ENCODE assay signal across 8 cellular contexts in the genomic region with DNA sequence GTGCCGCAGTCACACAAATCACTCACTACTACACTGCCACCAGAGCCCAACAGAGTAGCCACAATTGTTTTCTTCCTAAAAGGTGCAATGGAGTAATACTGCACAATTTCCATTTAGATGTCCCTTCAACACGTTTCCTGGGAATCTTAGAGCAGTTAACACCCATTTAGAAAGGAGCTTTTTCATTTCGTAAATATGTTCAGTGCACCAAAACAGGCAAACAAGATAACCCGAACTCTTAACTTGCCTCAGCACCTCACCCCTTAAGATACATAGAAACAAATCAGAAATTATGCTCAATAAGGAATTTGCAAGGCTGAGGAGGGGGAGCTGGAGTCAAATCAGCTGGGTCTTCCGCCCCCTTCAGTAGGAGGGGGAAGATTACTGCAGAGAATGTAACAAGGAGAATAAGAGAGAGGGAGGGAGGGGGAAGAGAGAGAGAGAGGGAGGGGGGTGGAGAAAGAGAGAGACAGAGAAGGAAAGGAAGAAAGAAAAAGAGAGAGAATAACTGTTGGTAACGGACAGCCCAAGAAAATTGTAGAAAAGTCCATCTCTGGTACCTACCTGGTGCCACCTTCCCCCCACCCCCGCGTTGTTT.
DNase-seq lines count a peak whose midpoint lies in the region; ATAC-seq and TF ChIP-seq lines count a peak whose summit lies in the region.

No MANE protein-coding gene starts in this region.

- no peaks in the 10 kb centered on the region for H3K36me3 Mint-ChIP-seq in activated CD8-positive, alpha-beta T cell treated with anti-CD3 and anti-CD28 coated beads for 36 hours (ENCODE audit: low read depth)

- H3K27me3 Mint-ChIP-seq in activated CD8-positive, alpha-beta T cell treated with anti-CD3 and anti-CD28 coated beads for 36 hours: no peaks in the 10 kb centered on the region

- H3K27me3 ChIP-seq in hepatocyte (no peaks in the 10 kb centered on the region), skeletal muscle tissue (ENCODE audit: control insufficient read depth in 3 of 3, insufficient read depth in 3 of 3, low read length in 3 of 3) (no peaks in the 10 kb centered on the region)

- peak overlapping the region; percentile 75 to 93 (median 90) for H3K9ac ChIP-seq in skeletal muscle tissue (ENCODE audit: low read depth in 1 of 3, low read length in 3 of 3)

- H3K27ac ChIP-seq in hepatocyte (peak overlapping the region; percentile 72), skeletal muscle tissue (ENCODE audit: low read depth, low read length) (peak overlapping the region; percentile 84)

- no peaks in the 10 kb centered on the region for H3K9me3 Mint-ChIP-seq in activated CD8-positive, alpha-beta T cell treated with anti-CD3 and anti-CD28 coated beads for 36 hours

- POLR2A ChIA-PET in activated CD8-positive, alpha-beta T cell treated with anti-CD3 and anti-CD28 coated beads for 36 hours (lab: Charles Lee): interaction anchor here (1.0 to 2.6 kb wide), 8 partner anchors 9 to 1723 kb away, joined by 3 to 26 read pairs (median 4); a partner anchor contains a TSS

- intact Hi-C loops in activated CD8-positive, alpha-beta T cell treated with anti-CD3 and anti-CD28 coated beads for 36 hours (cut with micrococcal nuclease): loop anchor here (1.0 to 10.0 kb wide), 4 partner anchors 48 to 336 kb away; no protein-coding TSS in a partner anchor

- peak overlapping the region; percentile 78 for H3K4me2 ChIP-seq in hepatocyte

- CTCF ChIA-PET in activated CD8-positive, alpha-beta T cell treated with anti-CD3 and anti-CD28 coated beads for 36 hours (lab: Charles Lee): interaction anchor here (0.8 to 4.5 kb wide), 30 partner anchors 7 to 340 kb away, joined by 3 to 61 read pairs (median 6); no protein-coding TSS in a partner anchor

- no peaks in the 10 kb centered on the region for H3K9me3 ChIP-seq in hepatocyte (ENCODE audit: low read depth)
- no peaks in the 10 kb centered on the region for H3K9me3 ChIP-seq in skeletal muscle tissue (ENCODE audit: control insufficient read depth in 3 of 3, low read length in 3 of 3)

- peak; percentile 40 for DNase-seq in NCI-H2107 treated with DMSO at 0.1 percent for 48 hours (lab: John Stamatoyannopoulos, UW; ENCODE audit: unreplicated experiment)
- DNase-seq in NCI-H2107 (lab: John Stamatoyannopoulos, UW): no peak
- DNase-seq in activated CD8-positive, alpha-beta T cell treated with anti-CD3 and anti-CD28 coated beads for 36 hours: no peak
- no peak for DNase-seq in hepatocyte (ENCODE audit: low spot score)
- no peak for DNase-seq in A172 (ENCODE audit: low spot score)
- no peak for DNase-seq in activated CD8-positive, alpha-beta memory T cell treated with anti-CD3 and anti-CD28 coated beads, Interleukin-2, amount 50 U/mL, for 48 hours
- DNase-seq in NCI-H2196 treated with DMSO at 0.1 percent for 48 hours (lab: John Stamatoyannopoulos, UW; ENCODE audit: unreplicated experiment): no peak

- peak overlapping the region; percentile 30 for H3K4me3 ChIP-seq in hepatocyte
- peak overlapping the region; percentile 82 to 93 (median 91) for H3K4me3 ChIP-seq in skeletal muscle tissue (ENCODE audit: low read length in 3 of 3)

- no peaks in the 10 kb centered on the region for H3K79me2 ChIP-seq in hepatocyte

- H4K20me1 ChIP-seq in hepatocyte (ENCODE audit: insufficient read depth, poor library complexity, severe bottlenecking): no peaks in the 10 kb centered on the region

- no peak for ATAC-seq in activated CD8-positive, alpha-beta T cell treated with anti-CD3 and anti-CD28 coated beads for 36 hours

- no peak for TF ChIP-seq CTCF in activated CD8-positive, alpha-beta T cell treated with anti-CD3 and anti-CD28 coated beads for 36 hours (IDR thresholded peaks at IDR 0.05)
- TF ChIP-seq CTCF in hepatocyte (IDR thresholded peaks at IDR 0.05; ENCODE audit: poor library complexity): peak; percentile 34

- peaks cover 46% of the 10 kb centered on the region for H3K4me1 Mint-ChIP-seq in activated CD8-positive, alpha-beta T cell treated with anti-CD3 and anti-CD28 coated beads for 36 hours (ENCODE audit: low read depth)

- H3K4me3 Mint-ChIP-seq in activated CD8-positive, alpha-beta T cell treated with anti-CD3 and anti-CD28 coated beads for 36 hours: peak overlapping the region; percentile 80

- 25% methylated on average over 7 of the region's 8 CpGs for WGBS in hepatocyte (ENCODE audit: low lambda C conversion rate, missing lambda C conversion rate)

- H2AFZ ChIP-seq in hepatocyte: peak overlapping the region; percentile 59

- H3K4me1 ChIP-seq in hepatocyte (ENCODE audit: insufficient read depth) (peaks cover 27% of the 10 kb centered on the region), skeletal muscle tissue (ENCODE audit: control insufficient read depth in 3 of 3, insufficient read depth in 3 of 3, low read length in 3 of 3) (peaks cover 20 to 22% (median 21%) of the 10 kb centered on the region in 3 donors)

- H3K36me3 ChIP-seq in hepatocyte (replicated peaks; ENCODE audit: insufficient read depth, low read depth) (no peaks in the 10 kb centered on the region), skeletal muscle tissue (ENCODE audit: control insufficient read depth in 3 of 3, insufficient read depth in 3 of 3, low read length in 3 of 3) (no peaks in the 10 kb centered on the region)

- no peaks in the 10 kb centered on the region for H3K9me2 ChIP-seq in hepatocyte (replicated peaks; ENCODE audit: insufficient read depth)

- H3K27ac Mint-ChIP-seq in activated CD8-positive, alpha-beta T cell treated with anti-CD3 and anti-CD28 coated beads for 36 hours: peak overlapping the region; percentile 94
